Comparison of ENCODE assay signal across 8 cellular contexts in genomic region chr18:23504720-23505119, GRCh38. TPM values are rescaled to one million over a fixed set of nuclear protein-coding genes. Genes with fewer than 3 reads are reported as not detected.
DNase-seq lines count a peak whose midpoint lies in the region; ATAC-seq and FAIRE-seq lines count a peak whose summit lies in the region.

No MANE protein-coding gene starts in this region.

- DNase-seq in RCC 7860 (ENCODE audit: low spot score) = peak; percentile 28
- no peak for DNase-seq in left lobe of liver (ENCODE audit: low spot score)
- no peak for DNase-seq in GF-D8 (lab: John Stamatoyannopoulos, UW)
- no peak for DNase-seq in SK-N-DZ (ENCODE audit: low spot score)
- DNase-seq in HPDE6-E6E7 (ENCODE audit: extremely low spot score) = no peak
- DNase-seq in ecto neural progenitor cell (ENCODE audit: low spot score) = no peak

- ATAC-seq in GM18519 (IDR thresholded peaks at IDR 0.05; ENCODE audit: low FRiP score, unreplicated experiment) (peak; percentile 43), HG02571 (IDR thresholded peaks at IDR 0.05; ENCODE audit: unreplicated experiment) (peak; percentile 41), left lobe of liver (peak; percentile 30)

- FAIRE-seq in RCC 7860 (lab: Jason Lieb, UNC) = no peak

RNA-seq across cellular contexts. Expression of gene RMC1, which starts 1.4 kb away (rescaled TPM):
- total RNA-seq in left lobe of liver = 18.0 TPM
- polyA plus RNA-seq in SK-N-DZ (2014; cell fraction: cytosol; rRNA removed) = 31.3 and 34.1 TPM in 2 replicates
- polyA plus RNA-seq in SK-N-DZ (2014; cell fraction: nucleus; rRNA removed) = 33.8 and 39.1 TPM in 2 replicates

RNA-seq across cellular contexts. Expression of gene RIOK3, which starts 51.6 kb away (rescaled TPM):
- 41.0 TPM for total RNA-seq in left lobe of liver
- polyA plus RNA-seq in SK-N-DZ (2014; cell fraction: cytosol; rRNA removed) = 24.5 and 28.3 TPM in 2 replicates
- 35.1 and 39.8 TPM in 2 replicates for polyA plus RNA-seq in SK-N-DZ (2014; cell fraction: nucleus; rRNA removed)
